ENCODE assay signal across 19 cellular contexts in genomic region chr15:47965297-47965696, GRCh38.
DNase-seq lines count a peak whose midpoint lies in the region; ATAC-seq and TF ChIP-seq lines count a peak whose summit lies in the region.
"Had no signal": no experiment of that assay in that cellular context is flagged by ENCODE, and none has a peak within 500 bp of the region (broad histone marks: within the 10 kb centered on the region; RNA-seq: fewer than 3 reads in every experiment).

No MANE protein-coding gene starts in this region.

- H3K56ac ChIP-seq in H9 (ENCODE audit: insufficient read length, low read depth, low read length) = no peak overlapping the region
- H3K56ac ChIP-seq in mesendoderm (ENCODE audit: low read length) = no peak overlapping the region

- peak; percentile 9 for DNase-seq in GM23338 (ENCODE audit: low spot score)
- DNase-seq in H9 = peak; percentile 36
- DNase-seq in SW480 (ENCODE audit: low spot score) = peak; percentile 4
- peak; percentile 51 for DNase-seq in mesendoderm
- DNase-seq in gastrocnemius medialis = no peak
- DNase-seq in activated CD8-positive, alpha-beta memory T cell treated with anti-CD3 and anti-CD28 coated beads, Interleukin-2, amount 10 ng/mL, durations not matched to agents 7 days and 5 days = no peak
- DNase-seq: ACHN; BE2C; C1 segment of cervical spinal cord; CD4-positive, CD25-positive, alpha-beta regulatory T cell; CD8-positive, alpha-beta memory T cell; COR-L47; DMS 273 treated with DMSO at 0.1 percent for 48 hours; DMS53; DND-41; EL; HCEC 1CT had no signal

- H3K9me3 Mint-ChIP-seq in GM23338 (no peaks in the 10 kb centered on the region), H9 (no peaks in the 10 kb centered on the region)
- H3K9me3 Mint-ChIP-seq in activated CD8-positive, alpha-beta memory T cell treated with anti-CD3 and anti-CD28 coated beads, Interleukin-2, amount 10 ng/mL, durations not matched to agents 7 days and 5 days (ENCODE audit: low read depth) = no peaks in the 10 kb centered on the region

- H3K4me3 Mint-ChIP-seq in GM23338 (no peak overlapping the region; the same call in 2 of the 3 replicates), H9 (no peak overlapping the region)
- H3K4me3 Mint-ChIP-seq in activated CD8-positive, alpha-beta memory T cell treated with anti-CD3 and anti-CD28 coated beads, Interleukin-2, amount 10 ng/mL, durations not matched to agents 7 days and 5 days = no peak overlapping the region
- H3K4me3 Mint-ChIP-seq: CD4-positive, CD25-positive, alpha-beta regulatory T cell; CD8-positive, alpha-beta memory T cell had no signal

- no CpG with 5 or more reads among the region's 4 CpGs for WGBS in H9 (ENCODE audit: extremely low coverage, insufficient read length, low lambda C conversion rate)
- no CpG with 5 or more reads among the region's 4 CpGs for WGBS in mesendoderm (ENCODE audit: extremely low coverage, insufficient coverage, low lambda C conversion rate)

- H3T11ph ChIP-seq in H9 (ENCODE audit: low read length) = no peak overlapping the region

- H3K4ac ChIP-seq in H9 (ENCODE audit: low read depth, low read length) (no peak overlapping the region), mesendoderm (ENCODE audit: low read depth, low read length) (no peak overlapping the region)

- no peaks in the 10 kb centered on the region for H3K23me2 ChIP-seq in H9 (ENCODE audit: insufficient read length, low read depth, low read length, poor library complexity, severe bottlenecking)

- H2BK5ac ChIP-seq in H9 (ENCODE audit: insufficient read length, low read length) = no peak overlapping the region
- H2BK5ac ChIP-seq in mesendoderm (ENCODE audit: low read length) = no peak overlapping the region

- H3K79me2 ChIP-seq in GM23338 (replicated peaks; ENCODE audit: insufficient read depth) (no peaks in the 10 kb centered on the region), H9 (ENCODE audit: insufficient read depth, low read length) (no peaks in the 10 kb centered on the region), mesendoderm (ENCODE audit: control insufficient read depth, insufficient read depth, low read length) (no peaks in the 10 kb centered on the region)

- no peak overlapping the region for H2BK12ac ChIP-seq in H9 (ENCODE audit: insufficient read length, low read depth, low read length)

- H2AFZ ChIP-seq in GM23338 (no peak overlapping the region), H9 (ENCODE audit: low read length) (no peak overlapping the region)

- no peaks in the 10 kb centered on the region for H3K9me3 ChIP-seq in H9 (ENCODE audit: control insufficient read depth, low read depth, low read length)
- H3K9me3 ChIP-seq in gastrocnemius medialis = no peaks in the 10 kb centered on the region
- H3K9me3 ChIP-seq: BE2C had no signal

- H4K8ac ChIP-seq in H9 (replicated peaks; ENCODE audit: insufficient read length, low read depth, low read length) (no peak overlapping the region), mesendoderm (ENCODE audit: low read depth, low read length) (no peak overlapping the region)

- H3K27ac ChIP-seq in GM23338 (ENCODE audit: low read depth) (no peak overlapping the region), H9 (ENCODE audit: insufficient read length, low read depth, low read length) (no peak overlapping the region), mesendoderm (ENCODE audit: low read depth, low read length) (no peak overlapping the region), gastrocnemius medialis (no peak overlapping the region)

- CTCF ChIA-PET in activated CD8-positive, alpha-beta memory T cell treated with anti-CD3 and anti-CD28 coated beads, Interleukin-2, amount 10 ng/mL, durations not matched to agents 7 days and 5 days (lab: Charles Lee) = interaction anchor here (0.6 kb wide), 1 partner anchor 372 kb away, joined by 3 read pairs; no protein-coding TSS in a partner anchor

- H4K5ac ChIP-seq in H9 (ENCODE audit: insufficient read length, low read depth, low read length) = no peak overlapping the region
- H4K5ac ChIP-seq in mesendoderm (ENCODE audit: low read length) = no peak overlapping the region

- H2AK5ac ChIP-seq in H9 (ENCODE audit: insufficient read length, low read length) (no peak overlapping the region), mesendoderm (ENCODE audit: low read length) (no peak overlapping the region)

- H3K4me1 ChIP-seq in GM23338 (ENCODE audit: insufficient read depth) (peaks cover 9% of the 10 kb centered on the region; the same call in 1 of the 2 replicates), H9 (ENCODE audit: insufficient read depth, low read length) (peaks cover 2% of the 10 kb centered on the region; the same call in 1 of the 2 replicates), mesendoderm (ENCODE audit: control insufficient read depth, low read depth, low read length) (peaks cover 9% of the 10 kb centered on the region), gastrocnemius medialis (no peaks in the 10 kb centered on the region)
- H3K4me1 ChIP-seq: BE2C had no signal

- H3K36me3 ChIP-seq in GM23338 (ENCODE audit: insufficient read depth) (no peaks in the 10 kb centered on the region; the same call in 1 of the 2 replicates), mesendoderm (ENCODE audit: control insufficient read depth, insufficient read depth, low read length) (no peaks in the 10 kb centered on the region), gastrocnemius medialis (no peaks in the 10 kb centered on the region)
- H3K36me3 ChIP-seq: BE2C had no signal

- no peak overlapping the region for H2BK120ac ChIP-seq in H9 (ENCODE audit: low read depth, low read length, poor library complexity, severe bottlenecking)
- H2BK120ac ChIP-seq in mesendoderm (ENCODE audit: low read depth, low read length) = no peak overlapping the region

- no peak overlapping the region for H2BK20ac ChIP-seq in H9 (ENCODE audit: low read depth, low read length, poor library complexity, severe bottlenecking)

- no peak overlapping the region for H3K14ac ChIP-seq in H9 (ENCODE audit: insufficient read depth, low read length)

- H3K36me3 Mint-ChIP-seq in GM23338 (ENCODE audit: low read depth) (no peaks in the 10 kb centered on the region), H9 (ENCODE audit: insufficient read depth in 1 of 3, low read depth in 3 of 3) (no peaks in the 10 kb centered on the region)
- no peaks in the 10 kb centered on the region for H3K36me3 Mint-ChIP-seq in activated CD8-positive, alpha-beta memory T cell treated with anti-CD3 and anti-CD28 coated beads, Interleukin-2, amount 10 ng/mL, durations not matched to agents 7 days and 5 days
- H3K36me3 Mint-ChIP-seq: CD4-positive, CD25-positive, alpha-beta regulatory T cell; CD8-positive, alpha-beta memory T cell had no signal

- H3F3A ChIP-seq in GM23338 (replicated peaks; ENCODE audit: low read depth) = no peaks in the 10 kb centered on the region

- ATAC-seq in GM23338 = peak; percentile 49; the same call in 2 of the 3 replicates
- no peak for ATAC-seq in gastrocnemius medialis
- no peak for ATAC-seq in GM21786 (IDR thresholded peaks at IDR 0.05; ENCODE audit: unreplicated experiment)
- no peak for ATAC-seq in activated CD8-positive, alpha-beta memory T cell treated with anti-CD3 and anti-CD28 coated beads, Interleukin-2, amount 10 ng/mL, durations not matched to agents 7 days and 5 days
- ATAC-seq: GM12878 had no signal

- H3K9ac ChIP-seq in H9 (ENCODE audit: extremely low read depth, insufficient read length, low read length) (no peak overlapping the region), mesendoderm (ENCODE audit: low read length) (no peak overlapping the region)

- TF ChIP-seq POLR2A in gastrocnemius medialis (IDR thresholded peaks at IDR 0.05) = no peak

- H2BK15ac ChIP-seq in H9 (ENCODE audit: low read depth, low read length) (no peak overlapping the region), mesendoderm (replicated peaks; ENCODE audit: low read depth) (no peak overlapping the region)

- H3K4me1 Mint-ChIP-seq in GM23338 (peaks cover 24% of the 10 kb centered on the region), H9 (peaks cover 30 to 32% of the 10 kb centered on the region in 2 experiments)
- H3K4me1 Mint-ChIP-seq in activated CD8-positive, alpha-beta memory T cell treated with anti-CD3 and anti-CD28 coated beads, Interleukin-2, amount 10 ng/mL, durations not matched to agents 7 days and 5 days = peaks cover 20% of the 10 kb centered on the region

- H3K4me2 ChIP-seq in GM23338 (no peak overlapping the region), H9 (ENCODE audit: insufficient read depth, insufficient read length, low read length) (no peak overlapping the region), mesendoderm (ENCODE audit: low read length) (no peak overlapping the region)

- H4K20me1 ChIP-seq in GM23338 (replicated peaks; ENCODE audit: insufficient read depth) (no peaks in the 10 kb centered on the region), H9 (ENCODE audit: control insufficient read depth, insufficient read depth, insufficient read length) (no peaks in the 10 kb centered on the region)

- H3K4me3 ChIP-seq in GM23338 (no peak overlapping the region), mesendoderm (ENCODE audit: low read length) (no peak overlapping the region), gastrocnemius medialis (no peak overlapping the region)
- H3K4me3 ChIP-seq: GM12878 had no signal

- TF ChIP-seq CTCF in GM23338 (conservative IDR thresholded peaks at IDR 0.05; ENCODE audit: low read depth in 2 of 2) = no peak
- no peak for TF ChIP-seq CTCF in H9 (conservative IDR thresholded peaks at IDR 0.05)
- TF ChIP-seq CTCF in gastrocnemius medialis (IDR thresholded peaks at IDR 0.05 in 4 of 5, conservative IDR thresholded peaks at IDR 0.05 in 1 of 5) = no peak

- no peaks in the 10 kb centered on the region for H3K27me3 Mint-ChIP-seq in GM23338 (ENCODE audit: insufficient read depth, low read depth, poor library complexity)
- H3K27me3 Mint-ChIP-seq in H9 (ENCODE audit: low read depth) = peaks cover 4% of the 10 kb centered on the region; the same call in 1 of the 2 replicates
- peaks cover 9% of the 10 kb centered on the region for H3K27me3 Mint-ChIP-seq in activated CD8-positive, alpha-beta memory T cell treated with anti-CD3 and anti-CD28 coated beads, Interleukin-2, amount 10 ng/mL, durations not matched to agents 7 days and 5 days
- H3K27me3 Mint-ChIP-seq: CD4-positive, CD25-positive, alpha-beta regulatory T cell had no signal

- 0 out of 2 replicates have a peak, but pooled peaks cover 8% of the 10 kb centered on the region for H3K9me2 ChIP-seq in GM23338 (ENCODE audit: insufficient read depth)

- H3K27ac Mint-ChIP-seq in GM23338 (no peak overlapping the region), H9 (no peak overlapping the region)
- H3K27ac Mint-ChIP-seq in activated CD8-positive, alpha-beta memory T cell treated with anti-CD3 and anti-CD28 coated beads, Interleukin-2, amount 10 ng/mL, durations not matched to agents 7 days and 5 days = no peak overlapping the region
- H3K27ac Mint-ChIP-seq: CD4-positive, CD25-positive, alpha-beta regulatory T cell had no signal

- H4K91ac ChIP-seq in H9 (ENCODE audit: insufficient read length, low read depth, low read length) = no peak overlapping the region

- intact Hi-C loops in gastrocnemius medialis (cut with DNase I; ENCODE audit: low total_unique reads) = no loop called here

- H3K18ac ChIP-seq in H9 (ENCODE audit: insufficient read length, low read depth, low read length) (no peak overlapping the region), mesendoderm (ENCODE audit: low read length) (no peak overlapping the region)

- no peaks in the 10 kb centered on the region for H3K27me3 ChIP-seq in GM23338 (ENCODE audit: insufficient read depth)
- no peaks in the 10 kb centered on the region for H3K27me3 ChIP-seq in H9 (ENCODE audit: insufficient read depth, low read length)
- no peaks in the 10 kb centered on the region for H3K27me3 ChIP-seq in mesendoderm (ENCODE audit: insufficient read depth, low read length, poor library complexity)
- no peaks in the 10 kb centered on the region for H3K27me3 ChIP-seq in gastrocnemius medialis
- H3K27me3 ChIP-seq: BE2C had no signal

- H3K79me1 ChIP-seq in H9 (ENCODE audit: insufficient read depth, low read depth, low read length, poor library complexity, severe bottlenecking) (no peaks in the 10 kb centered on the region), mesendoderm (ENCODE audit: low read length) (no peaks in the 10 kb centered on the region)

- H3K23ac ChIP-seq in H9 (ENCODE audit: insufficient read length, low read depth, low read length) (no peak overlapping the region), mesendoderm (ENCODE audit: low read length) (no peak overlapping the region)

- in situ Hi-C loops in gastrocnemius medialis (cut with MboI; ENCODE audit: low sequenced_read_pairs in 4 of 4) = no loop called here

Comparison
In these comparisons a context has a peak if more than half of its experiments do, and no peak if none do; other contexts are left out.
1. DNase-seq: peak in GM23338 (single experiment), H9 (single experiment), SW480 (single experiment) and mesendoderm (single experiment); none in gastrocnemius medialis (0 of 2) and activated CD8-positive, alpha-beta memory T cell treated with anti-CD3 and anti-CD28 coated beads, Interleukin-2, amount 10 ng/mL, durations not matched to agents 7 days and 5 days (single experiment).